ENCODE assay signal across 9 cellular contexts in the genomic region with DNA sequence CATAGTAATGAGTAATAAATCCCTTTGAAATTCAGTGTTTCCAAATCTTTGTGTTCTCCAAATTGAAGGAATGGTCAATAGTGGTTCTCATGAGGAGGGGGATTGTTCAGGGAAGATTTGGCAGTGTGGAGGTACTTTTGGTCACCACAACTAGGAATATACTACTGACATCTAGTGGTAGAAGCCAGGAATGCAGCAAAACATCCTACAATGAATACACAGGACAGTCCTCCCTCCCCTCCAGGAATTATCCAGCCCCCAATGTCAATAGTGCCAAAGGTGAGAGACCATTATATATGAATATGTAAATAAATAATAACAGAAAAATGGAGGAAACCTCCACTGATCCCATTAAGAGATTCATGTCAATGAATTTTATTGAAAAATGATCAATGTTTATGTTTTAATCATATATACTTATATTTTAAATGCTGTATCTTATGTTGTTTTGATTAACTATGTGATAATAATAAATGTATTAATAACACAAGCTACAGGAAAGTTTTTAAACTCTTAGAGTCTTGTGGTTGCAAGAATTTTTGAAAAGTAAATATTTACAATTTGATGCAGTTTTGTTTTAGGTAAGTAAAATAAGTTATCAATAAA. TPM values are rescaled to one million over a fixed set of nuclear protein-coding genes. Genes with fewer than 3 reads are reported as not detected.
DNase-seq lines count a peak whose midpoint lies in the region; ATAC-seq and TF ChIP-seq lines count a peak whose summit lies in the region.
"Had no signal": no experiment of that assay in that cellular context is flagged by ENCODE, and none has a peak within 500 bp of the region (broad histone marks: within the 10 kb centered on the region; RNA-seq: fewer than 3 reads in every experiment).

No MANE protein-coding gene starts in this region.

- no peaks in the 10 kb centered on the region for H3K9me3 ChIP-seq in SJCRH30 (replicated peaks)
- no peaks in the 10 kb centered on the region for H3K9me3 ChIP-seq in fibroblast of lung (ENCODE audit: control insufficient read depth, insufficient read depth, low read depth, low read length)

- H4K20me1 ChIP-seq in fibroblast of lung (ENCODE audit: control insufficient read depth, extremely low read depth, insufficient read depth, low read length): no peaks in the 10 kb centered on the region

- no peak overlapping the region for H2AFZ ChIP-seq in fibroblast of lung (ENCODE audit: low read length)

- no peaks in the 10 kb centered on the region for H3K4me1 ChIP-seq in SJCRH30
- H3K4me1 ChIP-seq in fibroblast of lung (ENCODE audit: control insufficient read depth, extremely low read depth, insufficient read depth, low read length): no peaks in the 10 kb centered on the region

- TF ChIP-seq CTCF in C4-2B (conservative IDR thresholded peaks at IDR 0.05) (peak; percentile 78), GM12875 (IDR thresholded peaks at IDR 0.05; ENCODE audit: borderline replicate concordance, insufficient read depth, low read depth, low read length) (peak; percentile 73), fibroblast of lung (conservative IDR thresholded peaks at IDR 0.05 in 1 of 2, IDR thresholded peaks at IDR 0.05 in 1 of 2; ENCODE audit: low read depth in 1 of 2, low read length in 2 of 2) (peak; percentile 61 to 69)

- no peaks in the 10 kb centered on the region for H3K79me2 ChIP-seq in fibroblast of lung (ENCODE audit: control insufficient read depth, insufficient read depth, low read length)

- H3K27me3 ChIP-seq in SJCRH30 (no peaks in the 10 kb centered on the region), fibroblast of lung (ENCODE audit: control insufficient read depth, insufficient read depth, low read length) (no peaks in the 10 kb centered on the region)

- H3K36me3 ChIP-seq in SJCRH30 (no peaks in the 10 kb centered on the region), fibroblast of lung (ENCODE audit: control insufficient read depth, insufficient read depth, low read length) (no peaks in the 10 kb centered on the region)

- H3K27ac ChIP-seq in C4-2B (no peak overlapping the region), SJCRH30 (no peak overlapping the region), fibroblast of lung (ENCODE audit: insufficient read depth, low read length) (no peak overlapping the region)

- H3K4me3 ChIP-seq in GM12875 (ENCODE audit: low read depth, low read length) (no peak overlapping the region), SJCRH30 (no peak overlapping the region), fibroblast of lung (replicated peaks in 1 of 4; ENCODE audit: control extremely low read depth in 1 of 4, insufficient read depth in 1 of 4, low read depth in 3 of 4, low read length in 4 of 4) (no peak overlapping the region)

- no peak for ATAC-seq in GM21515 (IDR thresholded peaks at IDR 0.05; ENCODE audit: unreplicated experiment)
- ATAC-seq in HG03139 (IDR thresholded peaks at IDR 0.05; ENCODE audit: unreplicated experiment): no peak

- DNase-seq in KG1 (lab: John Stamatoyannopoulos, UW): peak; percentile 0
- DNase-seq in SJCRH30: peak; percentile 17 to 73
- DNase-seq in fibroblast of lung (ENCODE audit: low read depth in 2 of 2): peak; percentile 27 to 42
- peak; percentile 35 for DNase-seq in pons (ENCODE audit: low spot score)

- H3K4me2 ChIP-seq in fibroblast of lung (ENCODE audit: extremely low read depth, insufficient read depth, low read length): no peak overlapping the region

- H3K9ac ChIP-seq in fibroblast of lung (ENCODE audit: insufficient read depth, low read length): no peak overlapping the region

RNA-seq across cellular contexts. Expression of a gene that starts 14.4 kb away (rescaled TPM):
- total RNA-seq in SJCRH30 (2014; rRNA removed; shearing (Covaris generic)): not detected in 2 replicates
- not detected in 2 replicates for total RNA-seq in fibroblast of lung
- polyA plus RNA-seq in fibroblast of lung: not detected in 2 replicates
- polyA plus RNA-seq in fibroblast of lung (2012): not detected in 2 replicates
- not detected in 2 replicates for polyA minus RNA-seq in fibroblast of lung (ENCODE audit: low replicate concordance)
- total RNA-seq: T-helper 1 cell treated with Interleukin-12 subunit alpha and Interleukin-12 subunit beta and Interleukin-4 antibody, amounts not matched to agents 30 ng/mL and 1 ng/mL, for 36 hours had no signal
